Comparison of ENCODE assay signal across 10 cellular contexts in genomic region chr6:136788069-136788902, GRCh38. TPM values are rescaled to one million over a fixed set of nuclear protein-coding genes. Genes with fewer than 3 reads are reported as not detected.
DNase-seq lines count a peak whose midpoint lies in the region; FAIRE-seq and TF ChIP-seq lines count a peak whose summit lies in the region.
"Had no signal": no experiment of that assay in that cellular context is flagged by ENCODE, and none has a peak within 500 bp of the region (broad histone marks: within the 10 kb centered on the region; RNA-seq: fewer than 3 reads in every experiment).

No MANE protein-coding gene starts in this region.

- no TSS peak for BruUV-seq in endothelial cell of umbilical vein (replicated peaks; lab: Mats Ljungman, UMichigan)

- POLR2A ChIA-PET in activated CD4-positive, alpha-beta T cell treated with anti-CD3 and anti-CD28 coated beads, Interleukin-2, amount 10 ng/mL, durations not matched to agents 7 days and 5 days (lab: Charles Lee): interaction anchor here (0.6 kb wide), 1 partner anchor 37 kb away, joined by 3 read pairs; no protein-coding TSS in a partner anchor
- POLR2A ChIA-PET in SK-N-SH (lab: Yijun Ruan, JAX): no interaction called here
- POLR2A ChIA-PET in endothelial cell of umbilical vein (lab: Charles Lee): no interaction called here

- TF ChIP-seq CTCF in SK-N-SH (IDR thresholded peaks at IDR 0.05) (no peak), endothelial cell of umbilical vein (IDR thresholded peaks at IDR 0.05; ENCODE audit: extremely low read depth in 1 of 2, insufficient read depth in 1 of 2, low read depth in 1 of 2, low read length in 2 of 2) (no peak)

- peak; percentile 31 for FAIRE-seq in endothelial cell of umbilical vein (lab: Jason Lieb, UNC)
- no peak for FAIRE-seq in H54 (lab: Jason Lieb, UNC)

- H3K9ac ChIP-seq in SK-N-SH (no peak overlapping the region), endothelial cell of umbilical vein (replicated peaks; ENCODE audit: extremely low read depth, insufficient read depth, low read length) (no peak overlapping the region)

- H3K4me1 ChIP-seq in SK-N-SH (ENCODE audit: control insufficient read depth in 1 of 2, insufficient read depth in 2 of 2, low read depth in 1 of 2, low read length in 1 of 2) (peaks cover 9% of the 10 kb centered on the region in 2 experiments; a peak in 3 of 4 replicates), endothelial cell of umbilical vein (ENCODE audit: control insufficient read depth, extremely low read depth, insufficient read depth, low read length) (peaks cover 43% of the 10 kb centered on the region)

- H3K4me3 Mint-ChIP-seq in activated CD4-positive, alpha-beta T cell treated with anti-CD3 and anti-CD28 coated beads, Interleukin-2, amount 10 ng/mL, durations not matched to agents 7 days and 5 days: peak overlapping the region; percentile 87

- no peak for TF ChIP-seq RAD21 in SK-N-SH (IDR thresholded peaks at IDR 0.05; ENCODE audit: low read length)

- H3K27me3 ChIP-seq in SK-N-SH (ENCODE audit: insufficient read depth) (no peaks in the 10 kb centered on the region), endothelial cell of umbilical vein (ENCODE audit: control insufficient read depth in 2 of 2, insufficient read depth in 2 of 2, low read length in 2 of 2) (no peaks in the 10 kb centered on the region)

- CTCF ChIA-PET in activated CD4-positive, alpha-beta T cell treated with anti-CD3 and anti-CD28 coated beads, Interleukin-2, amount 10 ng/mL, durations not matched to agents 7 days and 5 days (lab: Charles Lee): interaction anchor here (0.7 to 7.4 kb wide), 4 partner anchors 17 to 144 kb away, joined by 3 to 218 read pairs (median 6); no protein-coding TSS in a partner anchor
- CTCF ChIA-PET in SK-N-SH (lab: Yijun Ruan, JAX): interaction anchor here (1.1 to 11.4 kb wide), 5 partner anchors 9 to 144 kb away, joined by 3 to 214 read pairs (median 4); no protein-coding TSS in a partner anchor
- CTCF ChIA-PET in endothelial cell of umbilical vein (lab: Charles Lee): interaction anchor here (1.0 to 8.7 kb wide), 2 partner anchors 16 to 144 kb away, joined by 3 to 708 read pairs; no protein-coding TSS in a partner anchor

- no peaks in the 10 kb centered on the region for H3K9me1 ChIP-seq in endothelial cell of umbilical vein (replicated peaks; ENCODE audit: control insufficient read depth, extremely low read depth, insufficient read depth, low read length)

- no peaks in the 10 kb centered on the region for H3K9me3 Mint-ChIP-seq in activated CD4-positive, alpha-beta T cell treated with anti-CD3 and anti-CD28 coated beads, Interleukin-2, amount 10 ng/mL, durations not matched to agents 7 days and 5 days

- dilution Hi-C loops in endothelial cell of umbilical vein (cut with MboI; ENCODE audit: extremely low pct_ligation_motif_present, low sequenced_read_pairs): no loop called here

- DNase-seq in activated CD4-positive, alpha-beta T cell treated with anti-CD3 and anti-CD28 coated beads, Interleukin-2, amount 10 ng/mL, durations not matched to agents 7 days and 5 days: peak; percentile 11
- DNase-seq in activated CD4-positive, alpha-beta T cell treated with anti-CD3 and anti-CD28 coated beads for 1 hour: no peak
- DNase-seq in SK-N-SH (no peak), endothelial cell of umbilical vein (ENCODE audit: low read depth, low spot score) (peak; percentile 42), stromal cell of bone marrow (ENCODE audit: low read depth) (peak; percentile 40), NCI-H2081 treated with DMSO at 0.1 percent for 48 hours (lab: John Stamatoyannopoulos, UW) (no peak), H54 (ENCODE audit: insufficient read length, low spot score) (no peak), NCI-H1105 (lab: John Stamatoyannopoulos, UW) (no peak)
- DNase-seq: NCI-H446 had no signal

- no peaks in the 10 kb centered on the region for H3K9me2 ChIP-seq in SK-N-SH

- 74% methylated on average over 7 of the region's 7 CpGs for WGBS in SK-N-SH (ENCODE audit: low lambda C conversion rate)

- H3K36me3 Mint-ChIP-seq in activated CD4-positive, alpha-beta T cell treated with anti-CD3 and anti-CD28 coated beads, Interleukin-2, amount 10 ng/mL, durations not matched to agents 7 days and 5 days (ENCODE audit: low read depth): peaks cover 54% of the 10 kb centered on the region

- no peaks in the 10 kb centered on the region for H3K36me3 ChIP-seq in SK-N-SH (replicated peaks in 1 of 2; ENCODE audit: control insufficient read depth in 1 of 2, insufficient read depth in 2 of 2, low read length in 1 of 2)
- no peaks in the 10 kb centered on the region for H3K36me3 ChIP-seq in endothelial cell of umbilical vein (ENCODE audit: control insufficient read depth in 2 of 2, extremely low read depth in 1 of 2, insufficient read depth in 2 of 2, low read length in 2 of 2)
- H3K36me3 ChIP-seq: prostate gland had no signal

- H4K20me1 ChIP-seq in SK-N-SH (ENCODE audit: insufficient read depth) (no peaks in the 10 kb centered on the region), endothelial cell of umbilical vein (replicated peaks; ENCODE audit: control insufficient read depth, extremely low read depth, insufficient read depth, low read length) (no peaks in the 10 kb centered on the region)

- TF ChIP-seq POLR2A in endothelial cell of umbilical vein (IDR thresholded peaks at IDR 0.05; ENCODE audit: low read depth, low read length) (no peak), H54 (IDR thresholded peaks at IDR 0.05; ENCODE audit: low read depth, low read length) (no peak)

- H3K9me3 ChIP-seq in SK-N-SH: no peaks in the 10 kb centered on the region
- no peaks in the 10 kb centered on the region for H3K9me3 ChIP-seq in endothelial cell of umbilical vein (replicated peaks; ENCODE audit: control insufficient read depth, insufficient read depth, low read length)
- H3K9me3 ChIP-seq: prostate gland had no signal

- H3K27me3 Mint-ChIP-seq in activated CD4-positive, alpha-beta T cell treated with anti-CD3 and anti-CD28 coated beads, Interleukin-2, amount 10 ng/mL, durations not matched to agents 7 days and 5 days: no peaks in the 10 kb centered on the region

- no peak for TF ChIP-seq EP300 in SK-N-SH (IDR thresholded peaks at IDR 0.05; ENCODE audit: borderline replicate concordance in 1 of 2, low read depth in 1 of 2, low read length in 1 of 2)

- intact Hi-C loops in endothelial cell of umbilical vein (cut with micrococcal nuclease): loop anchor here (10.0 kb wide), 1 partner anchor 1293 kb away; the partner anchor contains the start of gene AHI1

- peaks cover 78% of the 10 kb centered on the region for H3K79me2 ChIP-seq in SK-N-SH (ENCODE audit: insufficient read depth)
- peaks cover 43% of the 10 kb centered on the region for H3K79me2 ChIP-seq in endothelial cell of umbilical vein (ENCODE audit: control insufficient read depth, insufficient read depth, low read length)

- H3K4me2 ChIP-seq in SK-N-SH (peak overlapping the region; percentile 35; the same call in 1 of the 2 replicates), endothelial cell of umbilical vein (ENCODE audit: insufficient read depth, low read length) (peak overlapping the region; percentile 26)

- H2AFZ ChIP-seq in SK-N-SH (ENCODE audit: low read depth) (no peak overlapping the region), endothelial cell of umbilical vein (ENCODE audit: low read depth, low read length) (no peak overlapping the region)

- H3K27ac ChIP-seq in SK-N-SH (ENCODE audit: low read depth in 2 of 2, low read length in 1 of 2) (peak overlapping the region in 1 of 2 experiments; percentile 73; a peak in 2 of 4 replicates), endothelial cell of umbilical vein (ENCODE audit: insufficient read depth, low read depth, low read length) (no peak overlapping the region)
- H3K27ac ChIP-seq: prostate gland had no signal

- H3K27ac Mint-ChIP-seq in activated CD4-positive, alpha-beta T cell treated with anti-CD3 and anti-CD28 coated beads, Interleukin-2, amount 10 ng/mL, durations not matched to agents 7 days and 5 days: peak overlapping the region; percentile 76

- peaks cover 69% of the 10 kb centered on the region for H3K4me1 Mint-ChIP-seq in activated CD4-positive, alpha-beta T cell treated with anti-CD3 and anti-CD28 coated beads, Interleukin-2, amount 10 ng/mL, durations not matched to agents 7 days and 5 days

- H3K4me3 ChIP-seq in SK-N-SH (ENCODE audit: low read depth in 2 of 2, low read length in 1 of 2) (no peak overlapping the region), endothelial cell of umbilical vein (replicated peaks in 1 of 3; ENCODE audit: insufficient read depth in 1 of 3, low read depth in 1 of 3, low read length in 3 of 3) (no peak overlapping the region)

- H3F3A ChIP-seq in SK-N-SH (replicated peaks; ENCODE audit: insufficient read depth): peaks cover 12% of the 10 kb centered on the region

RNA-seq across cellular contexts. Expression of gene MAP3K5, which starts 4.0 kb away (rescaled TPM):
- total RNA-seq in activated CD4-positive, alpha-beta T cell treated with anti-CD3 and anti-CD28 coated beads, Interleukin-2, amount 10 ng/mL, durations not matched to agents 7 days and 5 days: 10 to 100 TPM; 23.4 to 24.0 TPM
- polyA plus RNA-seq in SK-N-SH (2012; rRNA removed) (1.4 TPM in 2 replicates), endothelial cell of umbilical vein (1.3 and 1.5 TPM in 2 replicates)
- 1.7 and 1.8 TPM in 2 replicates for polyA plus RNA-seq in SK-N-SH (2012; cell fraction: cytosol; rRNA removed)
- 1.1 and 1.9 TPM in 2 replicates for polyA plus RNA-seq in SK-N-SH (2012; cell fraction: nucleus; rRNA removed)
- 5.0 and 7.0 TPM in 2 replicates for total RNA-seq in endothelial cell of umbilical vein
- polyA plus RNA-seq in endothelial cell of umbilical vein (2011; cell fraction: cytosol; rRNA removed): 1.9 and 2.1 TPM in 2 replicates
- 3.1 and 3.9 TPM in 2 replicates for polyA plus RNA-seq in endothelial cell of umbilical vein (2011; cell fraction: nucleus; rRNA removed)
- polyA plus RNA-seq in endothelial cell of umbilical vein (2012): 5.0 and 8.0 TPM in 2 replicates
- polyA minus RNA-seq in endothelial cell of umbilical vein: 3.8 and 10.2 TPM in 2 replicates
- 5.3 TPM for polyA minus RNA-seq in endothelial cell of umbilical vein (2011; cell fraction: cytosol; rRNA and poly(A)+ RNA removed)
- polyA minus RNA-seq in endothelial cell of umbilical vein (2011; cell fraction: nucleus; rRNA and poly(A)+ RNA removed): 6.1 and 8.5 TPM in 2 replicates

RNA-seq across cellular contexts. Expression of gene PEX7, which starts 34.1 kb away (rescaled TPM):
- 1 to 10 TPM; 3.4 to 4.1 TPM for total RNA-seq in activated CD4-positive, alpha-beta T cell treated with anti-CD3 and anti-CD28 coated beads, Interleukin-2, amount 10 ng/mL, durations not matched to agents 7 days and 5 days
- 10.8 and 13.1 TPM in 2 replicates for polyA plus RNA-seq in SK-N-SH (2012; rRNA removed)
- polyA plus RNA-seq in SK-N-SH (2012; cell fraction: cytosol; rRNA removed): 14.9 and 15.5 TPM in 2 replicates
- 4.2 and 5.7 TPM in 2 replicates for polyA plus RNA-seq in SK-N-SH (2012; cell fraction: nucleus; rRNA removed)
- total RNA-seq in endothelial cell of umbilical vein: 3.5 and 3.7 TPM in 2 replicates
- polyA plus RNA-seq in endothelial cell of umbilical vein: 4.5 and 5.7 TPM in 2 replicates
- 4.4 and 5.0 TPM in 2 replicates for polyA plus RNA-seq in endothelial cell of umbilical vein (2011; cell fraction: cytosol; rRNA removed)
- 2.2 and 3.9 TPM in 2 replicates for polyA plus RNA-seq in endothelial cell of umbilical vein (2011; cell fraction: nucleus; rRNA removed)
- 2.5 and 3.5 TPM in 2 replicates for polyA plus RNA-seq in endothelial cell of umbilical vein (2012)
- 1.8 and 2.4 TPM in 2 replicates for polyA minus RNA-seq in endothelial cell of umbilical vein
- 1.7 TPM for polyA minus RNA-seq in endothelial cell of umbilical vein (2011; cell fraction: cytosol; rRNA and poly(A)+ RNA removed)
- polyA minus RNA-seq in endothelial cell of umbilical vein (2011; cell fraction: nucleus; rRNA and poly(A)+ RNA removed): 2.5 and 3.5 TPM in 2 replicates

Comparison
In these comparisons a context has a peak if more than half of its experiments do, and no peak if none do; other contexts are left out.
1. DNase-seq: peak in activated CD4-positive, alpha-beta T cell treated with anti-CD3 and anti-CD28 coated beads, Interleukin-2, amount 10 ng/mL, durations not matched to agents 7 days and 5 days (single experiment), endothelial cell of umbilical vein (single experiment) and stromal cell of bone marrow (single experiment); none in activated CD4-positive, alpha-beta T cell treated with anti-CD3 and anti-CD28 coated beads for 1 hour (single experiment), SK-N-SH (single experiment), NCI-H2081 treated with DMSO at 0.1 percent for 48 hours (single experiment), H54 (single experiment) and NCI-H1105 (single experiment).